ENCODE assay signal across 17 cellular contexts in genomic region chr2:76268928-76269327, GRCh38.
DNase-seq lines count a peak whose midpoint lies in the region; TF ChIP-seq lines count a peak whose summit lies in the region.
"Had no signal": no experiment of that assay in that cellular context is flagged by ENCODE, and none has a peak within 500 bp of the region (broad histone marks: within the 10 kb centered on the region; RNA-seq: fewer than 3 reads in every experiment).

No MANE protein-coding gene starts in this region.

- TF ChIP-seq POLR2A in Peyer's patch (IDR thresholded peaks at IDR 0.05), result no peak

- H4K91ac ChIP-seq in mesenchymal stem cell (ENCODE audit: low read length), result no peak overlapping the region

- H3K9ac ChIP-seq in mesenchymal stem cell (ENCODE audit: low read length) (no peak overlapping the region), GM23248 (no peak overlapping the region)

- H3K27me3 ChIP-seq in mesenchymal stem cell (ENCODE audit: control insufficient read depth in 1 of 2, insufficient read depth in 1 of 2, low read length in 2 of 2) (no peaks in the 10 kb centered on the region), GM23248 (replicated peaks; ENCODE audit: insufficient read depth) (no peaks in the 10 kb centered on the region), Peyer's patch (no peaks in the 10 kb centered on the region)

- H3K14ac ChIP-seq in mesenchymal stem cell (ENCODE audit: low read length in 2 of 2), result no peak overlapping the region

- no peaks in the 10 kb centered on the region for H3K36me3 ChIP-seq in mesenchymal stem cell (ENCODE audit: control insufficient read depth in 1 of 2, insufficient read depth in 2 of 2, low read depth in 1 of 2, low read length in 2 of 2)
- no peaks in the 10 kb centered on the region for H3K36me3 ChIP-seq in GM23248 (ENCODE audit: low read depth)
- no peaks in the 10 kb centered on the region for H3K36me3 ChIP-seq in Peyer's patch

- H3K4me1 ChIP-seq in mesenchymal stem cell (ENCODE audit: control insufficient read depth, insufficient read depth, low read depth, low read length) (no peaks in the 10 kb centered on the region), GM23248 (ENCODE audit: insufficient read depth) (no peaks in the 10 kb centered on the region), Peyer's patch (no peaks in the 10 kb centered on the region)

- H3K79me2 ChIP-seq in GM23248 (ENCODE audit: insufficient read depth), result no peaks in the 10 kb centered on the region

- no peak for TF ChIP-seq CTCF in cardiac fibroblast (IDR thresholded peaks at IDR 0.05; ENCODE audit: low read depth, low read length)
- no peak for TF ChIP-seq CTCF in Peyer's patch (IDR thresholded peaks at IDR 0.05)

- 30% methylated on average over 2 of the region's 3 CpGs for WGBS in mesenchymal stem cell
- WGBS in GM23248 (ENCODE audit: low coverage in 1 of 2, low lambda C conversion rate in 2 of 2, missing lambda C conversion rate in 2 of 2), 2 experiments, result 3 to 6% methylated on average over 3 of the region's 3 CpGs

- no peaks in the 10 kb centered on the region for H3F3A ChIP-seq in GM23248 (ENCODE audit: insufficient read depth)

- DNase-seq in Caki2 (ENCODE audit: low read depth), result peak; percentile 30
- DNase-seq in NCI-H2171 (lab: John Stamatoyannopoulos, UW), result peak; percentile 8
- peak; percentile 1 to 3 for DNase-seq in cardiac fibroblast (ENCODE audit: low read depth in 2 of 2)
- DNase-seq in mesenchymal stem cell, result peak; percentile 66
- DNase-seq in GM19240 (ENCODE audit: insufficient read length, low spot score), result no peak
- DNase-seq in GM23248, result no peak
- DNase-seq in 8988T, result no peak
- DNase-seq in Peyer's patch, result no peak
- DNase-seq: activated B cell treated with CpG ODN at 0.5 μM for 24 hours; activated effector memory CD4-positive, alpha-beta T cell treated with anti-CD3 and anti-CD28 coated beads, Interleukin-2, amount 50 U/mL, for 16 hours; AML-193; foreskin fibroblast; H7; KG1; NCI-H1436; NCI-H510A treated with DMSO at 0.1 percent for 48 hours; OCI-M1 had no signal

- H3K4me3 ChIP-seq in cardiac fibroblast (replicated peaks in 1 of 2; ENCODE audit: low read depth in 2 of 2, low read length in 2 of 2) (no peak overlapping the region), mesenchymal stem cell (ENCODE audit: insufficient read depth in 1 of 2, low read depth in 1 of 2, low read length in 2 of 2) (no peak overlapping the region), GM23248 (no peak overlapping the region), Peyer's patch (no peak overlapping the region)

- H2BK120ac ChIP-seq in mesenchymal stem cell (ENCODE audit: low read depth, low read length), result no peak overlapping the region

- no peaks in the 10 kb centered on the region for H3K9me2 ChIP-seq in GM23248 (ENCODE audit: insufficient read depth)

- no peak overlapping the region for H2AK5ac ChIP-seq in mesenchymal stem cell (ENCODE audit: low read length, severe bottlenecking)

- no peak overlapping the region for H4K8ac ChIP-seq in mesenchymal stem cell (ENCODE audit: low read length)

- H3K23ac ChIP-seq in mesenchymal stem cell (ENCODE audit: low read length in 2 of 2), result no peak overlapping the region

- H3K27ac ChIP-seq in mesenchymal stem cell (ENCODE audit: low read length, poor library complexity, severe bottlenecking) (peak overlapping the region; percentile 36), GM23248 (no peak overlapping the region), Peyer's patch (no peak overlapping the region)

- H3K9me3 ChIP-seq in mesenchymal stem cell (ENCODE audit: control insufficient read depth, low read length), result no peaks in the 10 kb centered on the region
- no peaks in the 10 kb centered on the region for H3K9me3 ChIP-seq in GM23248 (ENCODE audit: low read depth)
- no peaks in the 10 kb centered on the region for H3K9me3 ChIP-seq in Peyer's patch

- no peak overlapping the region for H2AFZ ChIP-seq in mesenchymal stem cell (ENCODE audit: low read depth, low read length)
- no peak overlapping the region for H2AFZ ChIP-seq in GM23248

- no peak overlapping the region for H2BK12ac ChIP-seq in mesenchymal stem cell (ENCODE audit: low read length in 2 of 2)

- H2BK15ac ChIP-seq in mesenchymal stem cell (ENCODE audit: low read depth, poor library complexity, severe bottlenecking), result no peak overlapping the region

- H3K4me2 ChIP-seq in mesenchymal stem cell (ENCODE audit: low read length, poor library complexity, severe bottlenecking) (no peak overlapping the region), GM23248 (ENCODE audit: unreplicated experiment) (no peak overlapping the region)

- H3K18ac ChIP-seq in mesenchymal stem cell (ENCODE audit: low read depth in 1 of 2, low read length in 2 of 2), result no peak overlapping the region

- H3K4ac ChIP-seq in mesenchymal stem cell (ENCODE audit: low read depth in 1 of 2, low read length in 2 of 2), result no peak overlapping the region

- in situ Hi-C loops in Caki2 (cut with HindIII; ENCODE audit: low pct_unique_long_range_greater_than_20kb, low sequenced_read_pairs) (no loop called here), GM23248 (cut with MboI) (no loop called here)

- no peak overlapping the region for H2BK5ac ChIP-seq in mesenchymal stem cell (ENCODE audit: low read depth, low read length, poor library complexity, severe bottlenecking)

- no peaks in the 10 kb centered on the region for H3K79me1 ChIP-seq in mesenchymal stem cell (replicated peaks; ENCODE audit: low read length, poor library complexity, severe bottlenecking)

- H4K20me1 ChIP-seq in GM23248 (ENCODE audit: insufficient read depth), result no peaks in the 10 kb centered on the region

Comparison
In these comparisons a context has a peak if more than half of its experiments do, and no peak if none do; other contexts are left out.
1. DNase-seq: peak in Caki2 (single experiment), NCI-H2171 (single experiment), cardiac fibroblast (2 of 2) and mesenchymal stem cell (single experiment); none in GM19240 (single experiment), GM23248 (single experiment), 8988T (single experiment) and Peyer's patch (0 of 3).